In the genomic region with DNA sequence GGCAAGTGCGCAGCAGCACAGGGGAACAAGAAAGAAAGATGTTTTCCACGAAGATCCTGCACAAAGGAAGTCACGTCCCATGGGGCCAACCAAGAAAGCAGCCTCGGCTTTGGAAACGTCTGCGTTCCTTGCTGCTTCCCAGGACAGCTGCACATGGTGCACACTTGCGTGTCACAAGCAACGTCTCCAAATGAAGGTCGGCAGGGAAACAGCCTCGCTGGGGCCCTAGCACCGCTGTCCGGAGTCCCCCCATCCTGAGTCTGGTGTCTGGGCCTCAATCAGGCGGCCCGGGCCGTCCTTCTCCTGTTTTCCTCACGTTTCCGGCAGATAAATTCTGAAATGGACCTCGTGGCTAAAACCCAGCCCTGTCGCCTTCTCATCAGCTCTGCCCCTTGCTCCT, we compare ENCODE assay signal across 22 cellular contexts.
A peak's percentile ranks its signal among the peaks of the same experiment; 100 is the strongest.
DNase-seq lines count a peak whose midpoint lies in the region; TF ChIP-seq lines count a peak whose summit lies in the region.
"Had no signal": no experiment of that assay in that cellular context is flagged by ENCODE, and none has a peak within 500 bp of the region (broad histone marks: within the 10 kb centered on the region; RNA-seq: fewer than 3 reads in every experiment).

No MANE protein-coding gene starts in this region.

- H3K4me3 ChIP-seq in sigmoid colon = no peak overlapping the region
- no peak overlapping the region for H3K4me3 ChIP-seq in tibial nerve
- H3K4me3 ChIP-seq: thoracic aorta had no signal

- H3K27me3 ChIP-seq in layer of hippocampus (ENCODE audit: control insufficient read depth, insufficient read depth, low read length) (no peaks in the 10 kb centered on the region), sigmoid colon (no peaks in the 10 kb centered on the region), tibial nerve (no peaks in the 10 kb centered on the region)

- DNase-seq in caudate nucleus (lab: John Stamatoyannopoulos, UW) = no peak
- no peak for DNase-seq in sigmoid colon
- no peak for DNase-seq in tibial nerve (ENCODE audit: low spot score in 2 of 2)
- no peak for DNase-seq in SW480 (ENCODE audit: low spot score)
- no peak for DNase-seq in GM13977 (ENCODE audit: low spot score)
- DNase-seq: activated CD4-positive, alpha-beta T cell treated with anti-CD3 and anti-CD28 coated beads, Interleukin-2, amount 50 U/mL, for 4 hours; activated naive CD4-positive, alpha-beta T cell treated with anti-CD3 and anti-CD28 coated beads, Interleukin-2, amount 50 U/mL, for 16 hours; activated T-cell treated with anti-CD3 and anti-CD28 coated beads, Interleukin-2, amount 50 U/mL, for 4 hours; CD8-positive, alpha-beta memory T cell; DMS53; GDM1; kidney glomerular epithelial cell; mesendoderm; naive thymus-derived CD4-positive, alpha-beta T cell; NCI-H2171; NCI-H526 treated with DMSO at 0.1 percent for 48 hours; WERI-Rb-1 had no signal

- TF ChIP-seq POLR2A in sigmoid colon (IDR thresholded peaks at IDR 0.05) (no peak), tibial nerve (IDR thresholded peaks at IDR 0.05) (no peak)

- H3K27ac ChIP-seq in VCaP = peak overlapping the region; percentile 93
- peak overlapping the region; percentile 23 for H3K27ac ChIP-seq in caudate nucleus (ENCODE audit: low read depth, low read length)
- peak overlapping the region; percentile 1 for H3K27ac ChIP-seq in layer of hippocampus (ENCODE audit: low read depth, low read length)
- peak overlapping the region; percentile 82 to 90 (median 86) for H3K27ac ChIP-seq in sigmoid colon
- H3K27ac ChIP-seq in tibial nerve = peak overlapping the region in 1 of 4 donors; percentile 25
- H3K27ac ChIP-seq: KMS-11, parathyroid adenoma, WERI-Rb-1 had no signal

- no peaks in the 10 kb centered on the region for H3K9me3 ChIP-seq in sigmoid colon
- no peaks in the 10 kb centered on the region for H3K9me3 ChIP-seq in tibial nerve
- H3K9me3 ChIP-seq: thoracic aorta had no signal

- WGBS in sigmoid colon, 2 donors = 91 to 94% methylated on average over 19 of the region's 19 CpGs
- 77 to 78% methylated on average over 18 to 19 of the region's 19 CpGs for WGBS in tibial nerve, 2 donors

- no peaks in the 10 kb centered on the region for H3K36me3 ChIP-seq in sigmoid colon
- peaks cover 0 to 6% (median 0%) of the 10 kb centered on the region in 3 donors for H3K36me3 ChIP-seq in tibial nerve
- H3K36me3 ChIP-seq: thoracic aorta, WERI-Rb-1 had no signal

- in situ Hi-C loops in GM13977 (cut with MboI; ENCODE audit: low pct_unique_long_range_greater_than_20kb, low sequenced_read_pairs, unreplicated experiment) = no loop called here

- H3K4me1 ChIP-seq in sigmoid colon (peaks cover 0 to 78% (median 62%) of the 10 kb centered on the region in 4 donors), tibial nerve (peaks cover 0 to 25% (median 5%) of the 10 kb centered on the region in 4 donors)
- H3K4me1 ChIP-seq: parathyroid adenoma had no signal

- no peak for TF ChIP-seq CTCF in VCaP (conservative IDR thresholded peaks at IDR 0.05)
- no peak for TF ChIP-seq CTCF in sigmoid colon (IDR thresholded peaks at IDR 0.05)
- no peak for TF ChIP-seq CTCF in tibial nerve (IDR thresholded peaks at IDR 0.05)
- no peak for TF ChIP-seq CTCF in GM13977 (IDR thresholded peaks at IDR 0.05; ENCODE audit: extremely low read depth, insufficient read depth, missing control alignments)

- intact Hi-C loops in sigmoid colon (cut with DNase I) = no loop called here

- TF ChIP-seq EP300 in sigmoid colon (IDR thresholded peaks at IDR 0.05) = no peak
- TF ChIP-seq EP300 in tibial nerve (IDR thresholded peaks at IDR 0.05) = no peak
